ENCODE assay signal across 20 cellular contexts in genomic region chr7:102216573-102217314, GRCh38.
A peak's percentile ranks its signal among the peaks of the same experiment; 100 is the strongest.
DNase-seq lines count a peak whose midpoint lies in the region; ATAC-seq, FAIRE-seq and TF ChIP-seq lines count a peak whose summit lies in the region.
"Had no signal": no experiment of that assay in that cellular context is flagged by ENCODE, and none has a peak within 500 bp of the region (broad histone marks: within the 10 kb centered on the region; RNA-seq: fewer than 3 reads in every experiment).

No MANE protein-coding gene starts in this region.

- H3K27me3 ChIP-seq in K562 (ENCODE audit: control insufficient read depth in 2 of 2, insufficient read depth in 2 of 2, low read length in 2 of 2): no peaks in the 10 kb centered on the region
- H3K27me3 ChIP-seq: MG63 had no signal

- no peak overlapping the region for H3K4me2 ChIP-seq in K562 (ENCODE audit: insufficient read depth, low read length)
- H3K4me2 ChIP-seq: KMS-11 had no signal

- no peaks in the 10 kb centered on the region for H3K9me3 Mint-ChIP-seq in stimulated activated naive CD8-positive, alpha-beta T cell treated with anti-CD3 and anti-CD28 coated beads, Interleukin-15, amount 100 ng/mL, for 72 hours
- no peaks in the 10 kb centered on the region for H3K9me3 Mint-ChIP-seq in nephron progenitor cell
- H3K9me3 Mint-ChIP-seq in osteocyte (ENCODE audit: unreplicated experiment): no peaks in the 10 kb centered on the region

- H3K4me3 ChIP-seq in K562: no peak overlapping the region
- H3K4me3 ChIP-seq: MG63 had no signal

- POLR2A ChIA-PET in K562 (lab: Yijun Ruan, JAX): no interaction called here

- no peak overlapping the region for H3K4me3 Mint-ChIP-seq in stimulated activated naive CD8-positive, alpha-beta T cell treated with anti-CD3 and anti-CD28 coated beads, Interleukin-15, amount 100 ng/mL, for 72 hours
- H3K4me3 Mint-ChIP-seq in nephron progenitor cell (no peak overlapping the region), osteocyte (ENCODE audit: unreplicated experiment) (no peak overlapping the region)

- peaks cover 14% of the 10 kb centered on the region; the same call in 2 of the 3 replicates for H3K36me3 ChIP-seq in K562 (ENCODE audit: control insufficient read depth, insufficient read depth, low read length)
- H3K36me3 ChIP-seq: MG63 had no signal

- no TSS peak for BruUV-seq in K562 (replicated peaks; lab: Mats Ljungman, UMichigan)

- no peak for TF ChIP-seq RAD21 in K562 (CRISPR knock-in tag; conservative IDR thresholded peaks at IDR 0.05 in 1 of 2, IDR thresholded peaks at IDR 0.05 in 1 of 2)

- TF ChIP-seq EP300 in K562 (IDR thresholded peaks at IDR 0.05; ENCODE audit: low read length): no peak

- H3K27ac ChIP-seq in K562 (ENCODE audit: extremely low read depth, low read depth, low read length): no peak overlapping the region
- H3K27ac ChIP-seq: HL-60, KMS-11 had no signal

- no peak for DNase-seq in stimulated activated naive CD8-positive, alpha-beta T cell treated with anti-CD3 and anti-CD28 coated beads, Interleukin-15, amount 100 ng/mL, for 72 hours
- no peak for DNase-seq in stimulated activated naive CD8-positive, alpha-beta T cell treated with anti-CD3 and anti-CD28 coated beads, Interleukin-15, Interleukin-2, amounts not matched to agents 100 U/mL and 50 U/mL, for 24 hours
- no peak for DNase-seq in K562 (ENCODE audit: extremely low read depth in 1 of 4, low spot score in 3 of 4)
- no peak for DNase-seq in nephron progenitor cell
- no peak for DNase-seq in T-helper 2 cell
- DNase-seq in NCI-H748 (lab: John Stamatoyannopoulos, UW; ENCODE audit: unreplicated experiment): no peak
- DNase-seq in osteocyte (ENCODE audit: extremely low spot score, unreplicated experiment): no peak
- DNase-seq: DMS79, MG63, NCI-H1105 treated with DMSO at 0.1 percent for 48 hours, NCI-H1930, NCI-H2171 treated with DMSO at 0.1 percent for 48 hours, NCI-H82, Right ventricle myocardium superior had no signal

- FAIRE-seq in K562 (lab: Jason Lieb, UNC): peak; percentile 6
- FAIRE-seq: A204.1, G401.6, GM12892 had no signal

- intact Hi-C loops in K562 (cut with micrococcal nuclease): no loop called here

- H2AFZ ChIP-seq in K562 (ENCODE audit: low read depth, low read length): no peak overlapping the region

- peak overlapping the region; percentile 2 to 74 for H3K27ac Mint-ChIP-seq in stimulated activated naive CD8-positive, alpha-beta T cell treated with anti-CD3 and anti-CD28 coated beads, Interleukin-15, amount 100 ng/mL, for 72 hours
- peak overlapping the region; percentile 87 for H3K27ac Mint-ChIP-seq in nephron progenitor cell
- H3K27ac Mint-ChIP-seq in osteocyte (ENCODE audit: unreplicated experiment): no peak overlapping the region

- peaks cover 7% of the 10 kb centered on the region; the same call in 1 of the 2 replicates for H4K20me1 ChIP-seq in K562 (replicated peaks; ENCODE audit: control insufficient read depth, insufficient read depth, low read length)

- 75% methylated on average over 7 of the region's 8 CpGs for WGBS in K562 (ENCODE audit: insufficient coverage, low coverage, missing lambda C conversion rate)

- H3K9me3 ChIP-seq in K562 (replicated peaks; ENCODE audit: control insufficient read depth, insufficient read depth, low read depth, low read length): no peaks in the 10 kb centered on the region
- H3K9me3 ChIP-seq: MG63 had no signal

- no peak for TF ChIP-seq CTCF in K562 (IDR thresholded peaks at IDR 0.05 in 2 of 3, conservative IDR thresholded peaks at IDR 0.05 in 1 of 3; ENCODE audit: insufficient read depth in 2 of 3, low read depth in 1 of 3, low read length in 3 of 3)
- no peak for TF ChIP-seq CTCF in nephron progenitor cell (IDR thresholded peaks at IDR 0.05)
- no peak for TF ChIP-seq CTCF in osteocyte (IDR thresholded peaks at IDR 0.05)

- no peaks in the 10 kb centered on the region for H3K27me3 Mint-ChIP-seq in stimulated activated naive CD8-positive, alpha-beta T cell treated with anti-CD3 and anti-CD28 coated beads, Interleukin-15, amount 100 ng/mL, for 72 hours
- H3K27me3 Mint-ChIP-seq in nephron progenitor cell (ENCODE audit: low read depth, poor library complexity): peaks cover 5% of the 10 kb centered on the region
- H3K27me3 Mint-ChIP-seq in osteocyte (ENCODE audit: unreplicated experiment): no peaks in the 10 kb centered on the region

- no peak for ATAC-seq in stimulated activated naive CD8-positive, alpha-beta T cell treated with anti-CD3 and anti-CD28 coated beads, Interleukin-15, amount 100 ng/mL, for 72 hours
- no peak for ATAC-seq in stimulated activated naive CD8-positive, alpha-beta T cell treated with anti-CD3 and anti-CD28 coated beads, Interleukin-15, Interleukin-2, amounts not matched to agents 100 U/mL and 50 U/mL, for 24 hours
- no peak for ATAC-seq in K562
- ATAC-seq in HG03460 (IDR thresholded peaks at IDR 0.05; ENCODE audit: unreplicated experiment): no peak

- H3K4me1 Mint-ChIP-seq in stimulated activated naive CD8-positive, alpha-beta T cell treated with anti-CD3 and anti-CD28 coated beads, Interleukin-15, amount 100 ng/mL, for 72 hours: no peaks in the 10 kb centered on the region
- H3K4me1 Mint-ChIP-seq in nephron progenitor cell (peaks cover 16% of the 10 kb centered on the region), osteocyte (ENCODE audit: unreplicated experiment) (peaks cover 13% of the 10 kb centered on the region)

- H3K36me3 Mint-ChIP-seq in nephron progenitor cell (ENCODE audit: low read depth) (peaks cover 55% of the 10 kb centered on the region), osteocyte (ENCODE audit: unreplicated experiment) (peaks cover 14% of the 10 kb centered on the region)

- CTCF ChIA-PET in K562 (lab: Yijun Ruan, JAX; ENCODE audit: low intra/inter-chr PET ratio): no interaction called here

- no peak for TF ChIP-seq POLR2A in K562 (conservative IDR thresholded peaks at IDR 0.05)

- in situ Hi-C loops in K562 (cut with MboI): no loop called here

- no peaks in the 10 kb centered on the region for H3K9me1 ChIP-seq in K562 (ENCODE audit: control insufficient read depth, insufficient read depth, low read length)

- no peaks in the 10 kb centered on the region; a peak in 1 of 5 replicates for H3K4me1 ChIP-seq in K562 (replicated peaks in 1 of 2; ENCODE audit: control insufficient read depth in 2 of 2, insufficient read depth in 2 of 2, low read length in 2 of 2)

- H3K9ac ChIP-seq in K562 (ENCODE audit: insufficient read depth in 1 of 2, low read depth in 2 of 2, low read length in 2 of 2): no peak overlapping the region
- H3K9ac ChIP-seq: KMS-11 had no signal

- no peaks in the 10 kb centered on the region for H3K79me2 ChIP-seq in K562 (ENCODE audit: control insufficient read depth, insufficient read depth, low read length)

TF ChIP-seq in K562, 482 proteins besides CTCF, POLR2A, EP300 and RAD21:
- TF ChIP-seq HNRNPLL (IDR thresholded peaks at IDR 0.05; ENCODE audit: low read depth, low read length, poor library complexity, severe bottlenecking): peak; percentile 17
- TF ChIP-seq EGR1 (conservative IDR thresholded peaks at IDR 0.05): peak; percentile 48; the same call in 1 of the 2 replicates
- TF ChIP-seq EP400 (IDR thresholded peaks at IDR 0.05): no peak
